In genomic region chr1:231423648-231424047, GRCh38 we compare ENCODE assay signal across 11 cellular contexts. TPM values are rescaled to one million over a fixed set of nuclear protein-coding genes. Genes with fewer than 3 reads are reported as not detected.
DNase-seq lines count a peak whose midpoint lies in the region; ATAC-seq and TF ChIP-seq lines count a peak whose summit lies in the region.
"Had no signal": no experiment of that assay in that cellular context is flagged by ENCODE, and none has a peak within 500 bp of the region (broad histone marks: within the 10 kb centered on the region; RNA-seq: fewer than 3 reads in every experiment).

No MANE protein-coding gene starts in this region.

- DNase-seq in DMS53 (lab: John Stamatoyannopoulos, UW) (peak; percentile 87), NCI-H1417 (lab: John Stamatoyannopoulos, UW) (peak in 2 of 3 experiments; percentile 18 to 71), body of pancreas (no peak), T-helper 9 cell (no peak), GOT3 (lab: John Stamatoyannopoulos, UW) (no peak)
- DNase-seq: GF-D8; NCI-H2107; stimulated activated naive CD4-positive, alpha-beta T cell had no signal

- WGBS in body of pancreas, 2 donors: 62 to 71% methylated on average over 1 of the region's 1 CpG

- H3K9me3 ChIP-seq in body of pancreas (no peaks in the 10 kb centered on the region), neuron (ENCODE audit: low read length) (no peaks in the 10 kb centered on the region)

- no peaks in the 10 kb centered on the region for H3K27me3 ChIP-seq in body of pancreas
- no peaks in the 10 kb centered on the region for H3K27me3 ChIP-seq in neuron (ENCODE audit: insufficient read depth, low read length)

- peak overlapping the region; percentile 6 for H2AFZ ChIP-seq in neuron (ENCODE audit: low read depth, low read length)

- intact Hi-C loops in body of pancreas (cut with DNase I): no loop called here

- ATAC-seq in body of pancreas (no peak), SK-N-SH treated with all-trans-retinoic acid at 6 μM for 48 hours (no peak)

- no peak for TF ChIP-seq CTCF in body of pancreas (IDR thresholded peaks at IDR 0.05)

- peak overlapping the region; percentile 97 to 99 (median 98) for H3K27ac ChIP-seq in body of pancreas

- no peak for TF ChIP-seq POLR2A in body of pancreas (IDR thresholded peaks at IDR 0.05)

- H3K36me3 ChIP-seq in body of pancreas (replicated peaks in 1 of 2; ENCODE audit: insufficient read depth in 1 of 2, low read depth in 2 of 2) (no peaks in the 10 kb centered on the region), neuron (ENCODE audit: insufficient read depth, low read length) (no peaks in the 10 kb centered on the region)

- peaks cover 41% of the 10 kb centered on the region for H3K4me1 ChIP-seq in body of pancreas
- H3K4me1 ChIP-seq in neuron (ENCODE audit: insufficient read depth, low read length): peaks cover 14% of the 10 kb centered on the region

- H3K4me3 ChIP-seq in body of pancreas: no peak overlapping the region
- H3K4me3 ChIP-seq in neuron (ENCODE audit: low read length): peak overlapping the region; percentile 60
- H3K4me3 ChIP-seq: lung had no signal

TF ChIP-seq in SK-N-SH treated with all-trans-retinoic acid at 6 μM for 48 hours, 23 proteins besides CTCF, POLR2A, EP300 and RAD21:
- TF ChIP-seq, protein P1, sequence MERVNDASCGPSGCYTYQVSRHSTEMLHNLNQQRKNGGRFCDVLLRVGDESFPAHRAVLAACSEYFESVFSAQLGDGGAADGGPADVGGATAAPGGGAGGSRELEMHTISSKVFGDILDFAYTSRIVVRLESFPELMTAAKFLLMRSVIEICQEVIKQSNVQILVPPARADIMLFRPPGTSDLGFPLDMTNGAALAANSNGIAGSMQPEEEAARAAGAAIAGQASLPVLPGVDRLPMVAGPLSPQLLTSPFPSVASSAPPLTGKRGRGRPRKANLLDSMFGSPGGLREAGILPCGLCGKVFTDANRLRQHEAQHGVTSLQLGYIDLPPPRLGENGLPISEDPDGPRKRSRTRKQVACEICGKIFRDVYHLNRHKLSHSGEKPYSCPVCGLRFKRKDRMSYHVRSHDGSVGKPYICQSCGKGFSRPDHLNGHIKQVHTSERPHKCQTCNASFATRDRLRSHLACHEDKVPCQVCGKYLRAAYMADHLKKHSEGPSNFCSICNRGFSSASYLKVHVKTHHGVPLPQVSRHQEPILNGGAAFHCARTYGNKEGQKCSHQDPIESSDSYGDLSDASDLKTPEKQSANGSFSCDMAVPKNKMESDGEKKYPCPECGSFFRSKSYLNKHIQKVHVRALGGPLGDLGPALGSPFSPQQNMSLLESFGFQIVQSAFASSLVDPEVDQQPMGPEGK (CRISPR knock-in tag; IDR thresholded peaks at IDR 0.05; ENCODE audit: borderline replicate concordance): no peak
- no peak for TF ChIP-seq ZNF565 (CRISPR knock-in tag; conservative IDR thresholded peaks at IDR 0.05; ENCODE audit: low read depth)
- TF ChIP-seq RARB (CRISPR knock-in tag; IDR thresholded peaks at IDR 0.05): no peak
- no peak for TF ChIP-seq ZFP3 (CRISPR knock-in tag; IDR thresholded peaks at IDR 0.05)
- TF ChIP-seq CSRNP3 (CRISPR knock-in tag; IDR thresholded peaks at IDR 0.05): no peak
- TF ChIP-seq ZNF8 (CRISPR knock-in tag; IDR thresholded peaks at IDR 0.05): no peak
- TF ChIP-seq, protein P2, sequence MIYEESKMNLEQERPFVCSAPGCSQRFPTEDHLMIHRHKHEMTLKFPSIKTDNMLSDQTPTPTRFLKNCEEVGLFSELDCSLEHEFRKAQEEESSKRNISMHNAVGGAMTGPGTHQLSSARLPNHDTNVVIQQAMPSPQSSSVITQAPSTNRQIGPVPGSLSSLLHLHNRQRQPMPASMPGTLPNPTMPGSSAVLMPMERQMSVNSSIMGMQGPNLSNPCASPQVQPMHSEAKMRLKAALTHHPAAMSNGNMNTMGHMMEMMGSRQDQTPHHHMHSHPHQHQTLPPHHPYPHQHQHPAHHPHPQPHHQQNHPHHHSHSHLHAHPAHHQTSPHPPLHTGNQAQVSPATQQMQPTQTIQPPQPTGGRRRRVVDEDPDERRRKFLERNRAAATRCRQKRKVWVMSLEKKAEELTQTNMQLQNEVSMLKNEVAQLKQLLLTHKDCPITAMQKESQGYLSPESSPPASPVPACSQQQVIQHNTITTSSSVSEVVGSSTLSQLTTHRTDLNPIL (CRISPR knock-in tag; IDR thresholded peaks at IDR 0.05; ENCODE audit: low read depth): no peak
- TF ChIP-seq ARNTL (CRISPR knock-in tag; IDR thresholded peaks at IDR 0.05; ENCODE audit: borderline replicate concordance, low read depth): no peak
- TF ChIP-seq ZC3H10 (CRISPR knock-in tag; IDR thresholded peaks at IDR 0.05): no peak
- no peak for TF ChIP-seq ISL1 (CRISPR knock-in tag; IDR thresholded peaks at IDR 0.05)
- no peak for TF ChIP-seq SNAI2 (CRISPR knock-in tag; IDR thresholded peaks at IDR 0.05)
- TF ChIP-seq, protein P3, sequence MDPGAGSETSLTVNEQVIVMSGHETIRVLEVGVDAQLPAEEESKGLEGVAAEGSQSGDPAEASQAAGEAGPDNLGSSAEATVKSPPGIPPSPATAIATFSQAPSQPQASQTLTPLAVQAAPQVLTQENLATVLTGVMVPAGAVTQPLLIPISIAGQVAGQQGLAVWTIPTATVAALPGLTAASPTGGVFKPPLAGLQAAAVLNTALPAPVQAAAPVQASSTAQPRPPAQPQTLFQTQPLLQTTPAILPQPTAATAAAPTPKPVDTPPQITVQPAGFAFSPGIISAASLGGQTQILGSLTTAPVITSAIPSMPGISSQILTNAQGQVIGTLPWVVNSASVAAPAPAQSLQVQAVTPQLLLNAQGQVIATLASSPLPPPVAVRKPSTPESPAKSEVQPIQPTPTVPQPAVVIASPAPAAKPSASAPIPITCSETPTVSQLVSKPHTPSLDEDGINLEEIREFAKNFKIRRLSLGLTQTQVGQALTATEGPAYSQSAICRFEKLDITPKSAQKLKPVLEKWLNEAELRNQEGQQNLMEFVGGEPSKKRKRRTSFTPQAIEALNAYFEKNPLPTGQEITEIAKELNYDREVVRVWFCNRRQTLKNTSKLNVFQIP (CRISPR knock-in tag; IDR thresholded peaks at IDR 0.05; ENCODE audit: borderline replicate concordance, low read depth): no peak
- no peak for TF ChIP-seq OSR1 (CRISPR knock-in tag; IDR thresholded peaks at IDR 0.05)
- TF ChIP-seq GLIS3 (CRISPR knock-in tag; IDR thresholded peaks at IDR 0.05): no peak
- TF ChIP-seq ESRRG (CRISPR knock-in tag; IDR thresholded peaks at IDR 0.05): no peak
- TF ChIP-seq ZNF70 (CRISPR knock-in tag; IDR thresholded peaks at IDR 0.05): no peak
- no peak for TF ChIP-seq PPARA (CRISPR knock-in tag; IDR thresholded peaks at IDR 0.05; ENCODE audit: borderline replicate concordance)
- no peak for TF ChIP-seq TSHZ2 (CRISPR knock-in tag; IDR thresholded peaks at IDR 0.05)
TF ChIP-seq in SK-N-SH treated with all-trans-retinoic acid at 6 μM for 48 hours: peak in this region for 0.

RNA-seq across cellular contexts. Expression of gene EGLN1, which starts 1.6 kb away (rescaled TPM):
- 10 to 100 TPM; 37.6 to 42.2 TPM for total RNA-seq in body of pancreas

Comparison
In these comparisons a context has a peak if more than half of its experiments do, and no peak if none do; other contexts are left out.
1. DNase-seq: peak in DMS53 (single experiment) and NCI-H1417 (2 of 3); none in body of pancreas (0 of 4), T-helper 9 cell (single experiment) and GOT3 (single experiment).